8 cellular contexts compared by ENCODE assay signal in genomic region chr3:33131328-33132018, GRCh38. TPM values are rescaled to one million over a fixed set of nuclear protein-coding genes. Genes with fewer than 3 reads are reported as not detected.
A peak's percentile ranks its signal among the peaks of the same experiment; 100 is the strongest.
DNase-seq lines count a peak whose midpoint lies in the region; ATAC-seq and TF ChIP-seq lines count a peak whose summit lies in the region.

No MANE protein-coding gene starts in this region.

- H3K4me3 Mint-ChIP-seq in stimulated activated naive CD8-positive, alpha-beta T cell treated with anti-CD3 and anti-CD28 coated beads, Interleukin-15, amount 100 ng/mL, for 72 hours = no peak overlapping the region

- peak overlapping the region in 1 of 2 donors; percentile 27 for H3K27ac Mint-ChIP-seq in stimulated activated naive CD8-positive, alpha-beta T cell treated with anti-CD3 and anti-CD28 coated beads, Interleukin-15, amount 100 ng/mL, for 72 hours

- no peak overlapping the region for H2AFZ ChIP-seq in MM.1S (ENCODE audit: low read length)

- CTCF ChIA-PET in HEK293T (lab: Yijun Ruan, JAX) = interaction anchor here (0.5 to 3.0 kb wide), 15 partner anchors 9 to 758 kb away, joined by 3 to 62 read pairs (median 4); no protein-coding TSS in a partner anchor

- H3K9me3 ChIP-seq in cardiac muscle cell (ENCODE audit: low read depth) = no peaks in the 10 kb centered on the region
- no peaks in the 10 kb centered on the region for H3K9me3 ChIP-seq in MM.1S (replicated peaks; ENCODE audit: insufficient read depth, low read length)

- H3K36me3 ChIP-seq in cardiac muscle cell (peaks cover 23% of the 10 kb centered on the region), MM.1S (replicated peaks; ENCODE audit: insufficient read depth, low read length) (0 out of 2 replicates have a peak, but pooled peaks cover 3% of the 10 kb centered on the region)

- H3K9me3 Mint-ChIP-seq in stimulated activated naive CD8-positive, alpha-beta T cell treated with anti-CD3 and anti-CD28 coated beads, Interleukin-15, amount 100 ng/mL, for 72 hours = no peaks in the 10 kb centered on the region

- POLR2A ChIA-PET in HEK293T (lab: Yijun Ruan, JAX) = interaction anchor here (1.2 to 2.5 kb wide), 2 partner anchors 242 to 655 kb away, joined by 3 to 9 read pairs; no protein-coding TSS in a partner anchor

- H3F3A ChIP-seq in MM.1S (ENCODE audit: insufficient read depth, low read length) = peaks cover 12% of the 10 kb centered on the region; the same call in 1 of the 2 replicates

- intact Hi-C loops in Right ventricle myocardium inferior (cut with DNase I) = loop anchor here (1.0 kb wide), 1 partner anchor 242 kb away; no protein-coding TSS in a partner anchor

- H3K4me1 ChIP-seq in cardiac muscle cell (ENCODE audit: low read depth) (no peaks in the 10 kb centered on the region), MM.1S (ENCODE audit: low read length) (peaks cover 22% of the 10 kb centered on the region)

- ATAC-seq in Right ventricle myocardium inferior (no peak), SK-N-SH treated with all-trans-retinoic acid at 6 μM for 48 hours (peak; percentile 90)
- peak; percentile 59 for ATAC-seq in stimulated activated naive CD8-positive, alpha-beta T cell treated with anti-CD3 and anti-CD28 coated beads, Interleukin-15, amount 100 ng/mL, for 72 hours

- no peaks in the 10 kb centered on the region for H3K9me2 ChIP-seq in MM.1S (replicated peaks; ENCODE audit: insufficient read depth, low read length)

- DNase-seq in cardiac muscle cell (ENCODE audit: low read depth in 1 of 2, low spot score in 1 of 2) (peak; percentile 83 to 86), Right ventricle myocardium inferior (ENCODE audit: missing footprints) (no peak), HEK293T (ENCODE audit: extremely low spot score) (peak; percentile 78), MM.1S (peak; percentile 68), cerebellum (ENCODE audit: low spot score) (peak; percentile 75), left kidney (ENCODE audit: low read depth, low spot score) (peak; percentile 86)
- peak in 1 of 2 donors; percentile 28 for DNase-seq in stimulated activated naive CD8-positive, alpha-beta T cell treated with anti-CD3 and anti-CD28 coated beads, Interleukin-15, amount 100 ng/mL, for 72 hours

- H3K27me3 ChIP-seq in cardiac muscle cell (no peaks in the 10 kb centered on the region), MM.1S (replicated peaks; ENCODE audit: insufficient read depth, low read length) (no peaks in the 10 kb centered on the region)

- no peaks in the 10 kb centered on the region for H3K27me3 Mint-ChIP-seq in stimulated activated naive CD8-positive, alpha-beta T cell treated with anti-CD3 and anti-CD28 coated beads, Interleukin-15, amount 100 ng/mL, for 72 hours

- no peaks in the 10 kb centered on the region for H4K20me1 ChIP-seq in MM.1S (ENCODE audit: insufficient read depth, low read length)

- peak; percentile 66 for TF ChIP-seq CTCF in cardiac muscle cell (IDR thresholded peaks at IDR 0.05; ENCODE audit: low read depth, low read length)
- TF ChIP-seq CTCF in MM.1S (IDR thresholded peaks at IDR 0.05; ENCODE audit: low read length) = peak; percentile 79

- no peak overlapping the region for H3K4me2 ChIP-seq in MM.1S (ENCODE audit: low read depth, low read length)

- peaks cover 6% of the 10 kb centered on the region for H3K4me1 Mint-ChIP-seq in stimulated activated naive CD8-positive, alpha-beta T cell treated with anti-CD3 and anti-CD28 coated beads, Interleukin-15, amount 100 ng/mL, for 72 hours

- H3K4me3 ChIP-seq in cardiac muscle cell (no peak overlapping the region), MM.1S (ENCODE audit: low read length) (no peak overlapping the region)

- H3K79me2 ChIP-seq in MM.1S (ENCODE audit: low read length) = no peaks in the 10 kb centered on the region

- H3K27ac ChIP-seq in cardiac muscle cell = no peak overlapping the region
- no peak overlapping the region for H3K27ac ChIP-seq in MM.1S (ENCODE audit: low read length)

- no peak overlapping the region for H3K9ac ChIP-seq in MM.1S (ENCODE audit: low read length)

TF ChIP-seq in HEK293T, 16 proteins besides CTCF, POLR2A, EP300 and RAD21:
- TF ChIP-seq SP1 (IDR thresholded peaks at IDR 0.05) (no peak), FOXM1 (IDR thresholded peaks at IDR 0.05; ENCODE audit: borderline replicate concordance) (no peak), TARDBP (IDR thresholded peaks at IDR 0.05) (no peak), ARNT (IDR thresholded peaks at IDR 0.05) (no peak), PKNOX1 (IDR thresholded peaks at IDR 0.05) (no peak), ELF4 (IDR thresholded peaks at IDR 0.05) (no peak), CTBP1 (IDR thresholded peaks at IDR 0.05; ENCODE audit: borderline replicate concordance) (no peak), HDGF (IDR thresholded peaks at IDR 0.05; ENCODE audit: borderline replicate concordance) (no peak), FOXA1 (IDR thresholded peaks at IDR 0.05) (no peak), LEF1 (IDR thresholded peaks at IDR 0.05; ENCODE audit: borderline replicate concordance) (no peak), SUZ12 (IDR thresholded peaks at IDR 0.05) (no peak), BHLHE40 (IDR thresholded peaks at IDR 0.05; ENCODE audit: borderline replicate concordance) (no peak), ZNF384 (IDR thresholded peaks at IDR 0.05) (no peak)

TF ChIP-seq in SK-N-SH treated with all-trans-retinoic acid at 6 μM for 48 hours, 23 proteins besides CTCF, POLR2A, EP300 and RAD21:
- TF ChIP-seq ZNF8 (CRISPR knock-in tag; IDR thresholded peaks at IDR 0.05) = no peak
- TF ChIP-seq PPARA (CRISPR knock-in tag; IDR thresholded peaks at IDR 0.05; ENCODE audit: borderline replicate concordance) = no peak
- TF ChIP-seq ZNF565 (CRISPR knock-in tag; conservative IDR thresholded peaks at IDR 0.05; ENCODE audit: low read depth) = no peak
- TF ChIP-seq TCF4 (CRISPR knock-in tag; IDR thresholded peaks at IDR 0.05; ENCODE audit: borderline replicate concordance) = no peak
- no peak for TF ChIP-seq ARNTL (CRISPR knock-in tag; IDR thresholded peaks at IDR 0.05; ENCODE audit: borderline replicate concordance, low read depth)
- TF ChIP-seq ESRRG (CRISPR knock-in tag; IDR thresholded peaks at IDR 0.05) = no peak
- TF ChIP-seq CSDC2 (CRISPR knock-in tag; IDR thresholded peaks at IDR 0.05) = no peak
- no peak for TF ChIP-seq ZC3H10 (CRISPR knock-in tag; IDR thresholded peaks at IDR 0.05)
- no peak for TF ChIP-seq SNAI2 (CRISPR knock-in tag; IDR thresholded peaks at IDR 0.05)
TF ChIP-seq in SK-N-SH treated with all-trans-retinoic acid at 6 μM for 48 hours: peak in this region for 0.

RNA-seq across cellular contexts. Expression of gene CRTAP, which starts 17.7 kb away (rescaled TPM):
- total RNA-seq in cardiac muscle cell = 62.1 and 127 TPM in 2 replicates
- polyA plus RNA-seq in cardiac muscle cell = 83.6 and 99.8 TPM in 2 replicates
- total RNA-seq in Right ventricle myocardium inferior = 93.4 TPM
- 23.8 TPM for total RNA-seq in cerebellum

RNA-seq across cellular contexts. Expression of gene GLB1, which starts 34.5 kb away (rescaled TPM):
- 63.8 and 72.5 TPM in 2 replicates for total RNA-seq in cardiac muscle cell
- 60.7 and 81.0 TPM in 2 replicates for polyA plus RNA-seq in cardiac muscle cell
- 19.6 TPM for total RNA-seq in Right ventricle myocardium inferior
- 29.4 TPM for total RNA-seq in cerebellum

RNA-seq across cellular contexts. Expression of gene TMPPE, which starts 34.5 kb away (rescaled TPM):
- total RNA-seq in cardiac muscle cell (5.2 and 6.9 TPM in 2 replicates), Right ventricle myocardium inferior (3.2 TPM), cerebellum (10.5 TPM)
- 1.8 and 2.4 TPM in 2 replicates for polyA plus RNA-seq in cardiac muscle cell
